27 cellular contexts compared by ENCODE assay signal in the genomic region with DNA sequence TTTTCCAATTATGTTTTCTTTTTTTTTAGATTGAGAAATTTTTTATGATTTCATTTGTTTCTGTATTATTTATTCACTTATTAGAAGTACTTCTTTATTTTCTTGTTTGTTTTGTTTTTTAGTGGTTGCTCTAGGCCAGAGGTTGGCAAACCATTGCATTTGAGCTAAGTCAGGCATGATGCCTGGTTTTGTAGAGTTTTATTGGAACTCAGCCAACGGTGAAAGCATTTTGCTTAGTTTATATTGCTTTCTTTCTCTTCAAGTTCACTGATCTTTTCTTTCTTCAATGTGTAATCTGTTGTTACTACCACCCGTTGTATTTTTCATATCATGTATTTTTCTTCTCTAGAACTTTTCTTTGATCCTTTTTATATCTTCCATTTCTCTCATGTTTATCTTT. TPM values are rescaled to one million over a fixed set of nuclear protein-coding genes. Genes with fewer than 3 reads are reported as not detected.
DNase-seq lines count a peak whose midpoint lies in the region; TF ChIP-seq lines count a peak whose summit lies in the region.
"Had no signal": no experiment of that assay in that cellular context is flagged by ENCODE, and none has a peak within 500 bp of the region (broad histone marks: within the 10 kb centered on the region; RNA-seq: fewer than 3 reads in every experiment).

No MANE protein-coding gene starts in this region.

- DNase-seq in LHCN-M2 (ENCODE audit: low read depth), result peak; percentile 10
- no peak for DNase-seq in endothelial cell (ENCODE audit: low spot score)
- DNase-seq in myocyte (ENCODE audit: low read depth), result peak; percentile 5
- no peak for DNase-seq in NCI-H1105 (lab: John Stamatoyannopoulos, UW)
- DNase-seq in activated CD4-positive, alpha-beta T cell treated with anti-CD3 and anti-CD28 coated beads for 48 hours, result no peak
- no peak for DNase-seq in DMS 273 (lab: John Stamatoyannopoulos, UW; ENCODE audit: unreplicated experiment)
- DNase-seq: AML-193; C1 segment of cervical spinal cord; CD4-positive, alpha-beta memory T cell; COR-L47; GF-D8; KG1; NCI-H1048; NCI-H1417 treated with DMSO at 0.1 percent for 48 hours; NCI-H187; NCI-H2081 treated with DMSO at 0.1 percent for 48 hours; NCI-H2171 treated with DMSO at 0.1 percent for 48 hours; NCI-H345; NCI-H524 treated with DMSO at 0.1 percent for 48 hours; NCI-H774; NK-92 treated with Interleukin-12 subunit alpha and Interleukin-12 subunit beta, amount 100 ng/mL, for 24 hours; PC-9; Right ventricle myocardium superior; RPMI8226 had no signal

- no peaks in the 10 kb centered on the region; a peak in 1 of 22 replicates for H3K27me3 ChIP-seq in BLaER1 treated with 17β-estradiol and CSF1 and Interleukin-3, amounts not matched to agents 10 nM and 100 nM
- H3K27me3 ChIP-seq: SJSA1 had no signal

- no peak overlapping the region for H3K27ac Mint-ChIP-seq in endothelial cell (ENCODE audit: unreplicated experiment)
- H3K27ac Mint-ChIP-seq: CD4-positive, alpha-beta memory T cell had no signal

- H3K4me2 ChIP-seq in BLaER1 treated with 17β-estradiol and CSF1 and Interleukin-3, amounts not matched to agents 10 nM and 100 nM, result no peak overlapping the region
- H3K4me2 ChIP-seq: PC-9 had no signal

- peaks cover 88 to 93% (median 92%) of the 10 kb centered on the region in 11 experiments for H3K9me3 ChIP-seq in BLaER1 treated with 17β-estradiol and CSF1 and Interleukin-3, amounts not matched to agents 10 nM and 100 nM (replicated peaks in 1 of 11)

- peaks cover 74% of the 10 kb centered on the region for H3K36me3 Mint-ChIP-seq in endothelial cell (ENCODE audit: low read depth, unreplicated experiment)

- no peaks in the 10 kb centered on the region for H4K20me1 ChIP-seq in BLaER1 treated with 17β-estradiol and CSF1 and Interleukin-3, amounts not matched to agents 10 nM and 100 nM

- peaks cover 37% of the 10 kb centered on the region for H3K9me3 Mint-ChIP-seq in endothelial cell (ENCODE audit: unreplicated experiment)

- H3K4me3 ChIP-seq in BLaER1 treated with 17β-estradiol and CSF1 and Interleukin-3, amounts not matched to agents 10 nM and 100 nM, result peak overlapping the region in 6 of 10 experiments; percentile 8 to 40 (median 32); a peak in 5 of 20 replicates
- H3K4me3 ChIP-seq: PC-9, SJSA1 had no signal

- H3K4me1 Mint-ChIP-seq in endothelial cell (ENCODE audit: unreplicated experiment), result no peaks in the 10 kb centered on the region

- peak overlapping the region; percentile 28 for H3K4me3 Mint-ChIP-seq in endothelial cell (ENCODE audit: unreplicated experiment)

- no peak for TF ChIP-seq CTCF in endothelial cell (IDR thresholded peaks at IDR 0.05; ENCODE audit: unreplicated experiment)

- peaks cover 84 to 91% (median 87%) of the 10 kb centered on the region in 11 experiments for H3K36me3 ChIP-seq in BLaER1 treated with 17β-estradiol and CSF1 and Interleukin-3, amounts not matched to agents 10 nM and 100 nM
- H3K36me3 ChIP-seq: SJSA1 had no signal

- peaks cover 5% of the 10 kb centered on the region for H3K27me3 Mint-ChIP-seq in endothelial cell (ENCODE audit: unreplicated experiment)
- H3K27me3 Mint-ChIP-seq: CD4-positive, alpha-beta memory T cell had no signal

- H3K27ac ChIP-seq in BLaER1 treated with 17β-estradiol and CSF1 and Interleukin-3, amounts not matched to agents 10 nM and 100 nM, result no peak overlapping the region
- H3K27ac ChIP-seq: PC-9, SJSA1 had no signal

- H3K4me1 ChIP-seq in BLaER1 treated with 17β-estradiol and CSF1 and Interleukin-3, amounts not matched to agents 10 nM and 100 nM, result no peaks in the 10 kb centered on the region
- H3K4me1 ChIP-seq: SJSA1 had no signal

- H3K9ac ChIP-seq in BLaER1 treated with 17β-estradiol and CSF1 and Interleukin-3, amounts not matched to agents 10 nM and 100 nM, result no peak overlapping the region

RNA-seq across cellular contexts. Expression of gene ZNF567, which starts 19.7 kb away (rescaled TPM):
- total RNA-seq in LHCN-M2 (2014; rRNA removed) (5.1 TPM in 2 replicates), endothelial cell (ENCODE audit: unreplicated experiment) (9.7 TPM), myocyte (4.5 and 5.4 TPM in 2 replicates)
- polyA plus RNA-seq in LHCN-M2 (2012), result 3.4 TPM
- 3.9 TPM for polyA plus RNA-seq in myocyte (2012)

RNA-seq across cellular contexts. Expression of gene ZNF461, which starts 40.5 kb away (rescaled TPM):
- total RNA-seq in LHCN-M2 (2014; rRNA removed) (13.2 and 14.0 TPM in 2 replicates), endothelial cell (ENCODE audit: unreplicated experiment) (9.2 TPM), myocyte (11.1 and 11.8 TPM in 2 replicates)
- 2.6 TPM for polyA plus RNA-seq in LHCN-M2 (2012)
- polyA plus RNA-seq in myocyte (2012), result 8.4 TPM
- total RNA-seq: HT-29 had no signal

Comparison
In these comparisons a context has a peak if more than half of its experiments do, and no peak if none do; other contexts are left out.
1. DNase-seq: peak in LHCN-M2 (single experiment) and myocyte (single experiment); none in endothelial cell (single experiment), NCI-H1105 (single experiment), activated CD4-positive, alpha-beta T cell treated with anti-CD3 and anti-CD28 coated beads for 48 hours (single experiment) and DMS 273 (single experiment).